17 cellular contexts compared by ENCODE assay signal in the genomic region with DNA sequence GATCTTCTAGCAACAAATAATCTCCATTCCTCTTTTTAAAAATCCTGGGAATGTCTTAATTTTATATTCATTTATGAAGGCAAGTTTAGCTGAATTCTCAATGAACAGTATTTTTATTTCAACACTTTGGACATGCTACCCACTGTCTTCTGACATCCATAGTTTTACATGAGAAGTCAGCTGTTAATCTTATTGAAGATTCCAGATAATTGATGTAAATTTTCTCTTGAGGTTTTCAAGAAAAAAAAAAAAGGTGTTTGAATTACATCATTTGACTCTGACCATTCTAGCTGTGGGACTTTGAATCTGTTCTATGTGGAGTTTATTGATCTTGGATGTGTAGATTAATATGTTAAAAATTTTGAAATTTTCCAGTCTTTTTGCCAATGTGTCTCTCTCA. TPM values are rescaled to one million over a fixed set of nuclear protein-coding genes. Genes with fewer than 3 reads are reported as not detected.
DNase-seq lines count a peak whose midpoint lies in the region; ATAC-seq and TF ChIP-seq lines count a peak whose summit lies in the region.
"Had no signal": no experiment of that assay in that cellular context is flagged by ENCODE, and none has a peak within 500 bp of the region (broad histone marks: within the 10 kb centered on the region; RNA-seq: fewer than 3 reads in every experiment).

No MANE protein-coding gene starts in this region.

- H2AFZ ChIP-seq in GM23338 (no peak overlapping the region), OCI-LY7 (ENCODE audit: low read length) (no peak overlapping the region)

- peaks cover 40% of the 10 kb centered on the region for H3K9me3 Mint-ChIP-seq in GM23338
- H3K9me3 Mint-ChIP-seq in stimulated activated memory B cell treated with anti-CD40 and anti-IgM and Interleukin-4, amounts not matched to agents 10 μg/mL and 1 μg/mL and 100 μg/mL, for 72 hours: peaks cover 13% of the 10 kb centered on the region

- peaks cover 5% of the 10 kb centered on the region; the same call in 1 of the 3 replicates for H3K4me1 Mint-ChIP-seq in GM23338
- no peaks in the 10 kb centered on the region for H3K4me1 Mint-ChIP-seq in stimulated activated memory B cell treated with anti-CD40 and anti-IgM and Interleukin-4, amounts not matched to agents 10 μg/mL and 1 μg/mL and 100 μg/mL, for 72 hours
- H3K4me1 Mint-ChIP-seq: CD14-positive monocyte, natural killer cell, T-helper 17 cell had no signal

- POLR2A ChIA-PET in OCI-LY7 (lab: Charles Lee): interaction anchor here (0.6 kb wide), 1 partner anchor 136 kb away, joined by 3 read pairs; no protein-coding TSS in a partner anchor

- H3K9me2 ChIP-seq in GM23338 (ENCODE audit: insufficient read depth) (no peaks in the 10 kb centered on the region), OCI-LY7 (ENCODE audit: insufficient read depth, low read length) (no peaks in the 10 kb centered on the region)

- ATAC-seq in GM23338 (no peak), HG03520 (IDR thresholded peaks at IDR 0.05; ENCODE audit: unreplicated experiment) (no peak), Right ventricle myocardium superior (ENCODE audit: poor library complexity) (no peak)
- ATAC-seq in stimulated activated memory B cell treated with anti-CD40 and anti-IgM and Interleukin-4, amounts not matched to agents 10 μg/mL and 1 μg/mL and 100 μg/mL, for 72 hours: no peak
- ATAC-seq: activated CD8-positive, alpha-beta T cell treated with anti-CD3 and anti-CD28 coated beads, Interleukin-2, amount 10 ng/mL, durations not matched to agents 7 days and 5 days; foreskin keratinocyte; natural killer cell; T-helper 17 cell had no signal

- no TSS peak for BruUV-seq in OCI-LY7 (replicated peaks; lab: Mats Ljungman, UMichigan)

- intact Hi-C loops in OCI-LY7 (cut with micrococcal nuclease; ENCODE audit: unreplicated experiment) (no loop called here), Right ventricle myocardium superior (cut with DNase I) (no loop called here)

- H3K36me3 ChIP-seq in GM23338 (ENCODE audit: insufficient read depth) (peaks cover 9% of the 10 kb centered on the region; the same call in 1 of the 2 replicates), OCI-LY7 (ENCODE audit: insufficient read depth, low read length) (no peaks in the 10 kb centered on the region)

- H3K4me2 ChIP-seq in GM23338 (no peak overlapping the region), OCI-LY7 (ENCODE audit: low read length) (no peak overlapping the region)

- no peak overlapping the region for H3K4me3 Mint-ChIP-seq in GM23338
- no peak overlapping the region for H3K4me3 Mint-ChIP-seq in stimulated activated memory B cell treated with anti-CD40 and anti-IgM and Interleukin-4, amounts not matched to agents 10 μg/mL and 1 μg/mL and 100 μg/mL, for 72 hours
- H3K4me3 Mint-ChIP-seq: activated CD8-positive, alpha-beta T cell treated with anti-CD3 and anti-CD28 coated beads, Interleukin-2, amount 10 ng/mL, durations not matched to agents 7 days and 5 days; activated naive CD4-positive, alpha-beta T cell treated with anti-CD3 and anti-CD28 coated beads for 36 hours; CD14-positive monocyte; natural killer cell; T-helper 17 cell had no signal

- H4K20me1 ChIP-seq in GM23338 (replicated peaks; ENCODE audit: insufficient read depth) (no peaks in the 10 kb centered on the region), OCI-LY7 (ENCODE audit: insufficient read depth, low read length) (no peaks in the 10 kb centered on the region)

- H3K27me3 Mint-ChIP-seq in GM23338 (ENCODE audit: insufficient read depth, low read depth, poor library complexity): no peaks in the 10 kb centered on the region
- H3K27me3 Mint-ChIP-seq in stimulated activated memory B cell treated with anti-CD40 and anti-IgM and Interleukin-4, amounts not matched to agents 10 μg/mL and 1 μg/mL and 100 μg/mL, for 72 hours: no peaks in the 10 kb centered on the region
- H3K27me3 Mint-ChIP-seq: T-helper 17 cell had no signal

- H3K27ac ChIP-seq in GM23338 (ENCODE audit: low read depth) (no peak overlapping the region), OCI-LY7 (ENCODE audit: low read depth, low read length, poor library complexity, severe bottlenecking) (no peak overlapping the region)
- H3K27ac ChIP-seq: foreskin keratinocyte had no signal

- H3K27me3 ChIP-seq in GM23338 (ENCODE audit: insufficient read depth): no peaks in the 10 kb centered on the region
- H3K27me3 ChIP-seq: foreskin keratinocyte had no signal

- peaks cover 39% of the 10 kb centered on the region for H3K36me3 Mint-ChIP-seq in GM23338 (ENCODE audit: low read depth)
- no peaks in the 10 kb centered on the region for H3K36me3 Mint-ChIP-seq in stimulated activated memory B cell treated with anti-CD40 and anti-IgM and Interleukin-4, amounts not matched to agents 10 μg/mL and 1 μg/mL and 100 μg/mL, for 72 hours
- H3K36me3 Mint-ChIP-seq: CD14-positive monocyte had no signal

- CTCF ChIA-PET in OCI-LY7 (lab: Charles Lee; ENCODE audit: unreplicated experiment): no interaction called here

- H3K79me2 ChIP-seq in GM23338 (replicated peaks; ENCODE audit: insufficient read depth): no peaks in the 10 kb centered on the region
- H3K79me2 ChIP-seq in OCI-LY7 (ENCODE audit: insufficient read depth, low read depth, low read length): no peaks in the 10 kb centered on the region

- H3K4me1 ChIP-seq in GM23338 (ENCODE audit: insufficient read depth): no peaks in the 10 kb centered on the region
- no peaks in the 10 kb centered on the region for H3K4me1 ChIP-seq in OCI-LY7 (ENCODE audit: insufficient read depth, low read length, poor library complexity, severe bottlenecking)
- H3K4me1 ChIP-seq: foreskin keratinocyte had no signal

- DNase-seq in ACHN (peak; percentile 39), GM23338 (ENCODE audit: low spot score) (peak; percentile 74), OCI-LY7 (ENCODE audit: low spot score) (peak; percentile 49), epithelial cell of esophagus (ENCODE audit: low read depth) (peak; percentile 15), Right ventricle myocardium superior (no peak), putamen (ENCODE audit: low spot score) (no peak)
- DNase-seq: activated CD8-positive, alpha-beta T cell treated with anti-CD3 and anti-CD28 coated beads, Interleukin-2, amount 10 ng/mL, durations not matched to agents 7 days and 5 days; activated naive CD4-positive, alpha-beta T cell treated with anti-CD3 and anti-CD28 coated beads for 36 hours; natural killer cell; NCI-H1048; T-helper 17 cell had no signal

- H3K9me3 ChIP-seq in OCI-LY7 (ENCODE audit: low read length): peaks cover 20% of the 10 kb centered on the region; the same call in 1 of the 2 replicates

- in situ Hi-C loops in ACHN (cut with HindIII; ENCODE audit: low pct_ligation_motif_present, low pct_unique_long_range_greater_than_20kb, low sequenced_read_pairs): no loop called here

- H3F3A ChIP-seq in GM23338 (replicated peaks; ENCODE audit: low read depth): no peaks in the 10 kb centered on the region

- TF ChIP-seq CTCF in GM23338 (conservative IDR thresholded peaks at IDR 0.05; ENCODE audit: low read depth in 2 of 2): no peak
- no peak for TF ChIP-seq CTCF in OCI-LY7 (conservative IDR thresholded peaks at IDR 0.05; ENCODE audit: low read length)
- no peak for TF ChIP-seq CTCF in epithelial cell of esophagus (IDR thresholded peaks at IDR 0.05; ENCODE audit: insufficient read depth, low read depth, low read length, missing control alignments)

- H3K27ac Mint-ChIP-seq in GM23338: no peak overlapping the region
- H3K27ac Mint-ChIP-seq in stimulated activated memory B cell treated with anti-CD40 and anti-IgM and Interleukin-4, amounts not matched to agents 10 μg/mL and 1 μg/mL and 100 μg/mL, for 72 hours: no peak overlapping the region
- H3K27ac Mint-ChIP-seq: activated CD8-positive, alpha-beta T cell treated with anti-CD3 and anti-CD28 coated beads, Interleukin-2, amount 10 ng/mL, durations not matched to agents 7 days and 5 days; activated naive CD4-positive, alpha-beta T cell treated with anti-CD3 and anti-CD28 coated beads for 36 hours; CD14-positive monocyte; natural killer cell; T-helper 17 cell had no signal

- H3K4me3 ChIP-seq in GM23338 (no peak overlapping the region), OCI-LY7 (ENCODE audit: low read depth, low read length, poor library complexity, severe bottlenecking) (no peak overlapping the region), epithelial cell of esophagus (ENCODE audit: low read length) (no peak overlapping the region)

TF ChIP-seq in GM23338, 12 proteins besides CTCF, POLR2A, EP300 and RAD21:
- TF ChIP-seq STAT1 (IDR thresholded peaks at IDR 0.05; ENCODE audit: unreplicated experiment) (no peak), EZH2 (IDR thresholded peaks at IDR 0.05; ENCODE audit: low read depth, unreplicated experiment) (no peak), ZNF331 (CRISPR knock-in tag; IDR thresholded peaks at IDR 0.05; ENCODE audit: low read depth) (no peak), EZH2phosphoT487 (IDR thresholded peaks at IDR 0.05; ENCODE audit: unreplicated experiment) (no peak), JUNB (IDR thresholded peaks at IDR 0.05; ENCODE audit: unreplicated experiment) (no peak), ZNF114 (CRISPR knock-in tag; IDR thresholded peaks at IDR 0.05) (no peak)
- TF ChIP-seq, protein P1, sequence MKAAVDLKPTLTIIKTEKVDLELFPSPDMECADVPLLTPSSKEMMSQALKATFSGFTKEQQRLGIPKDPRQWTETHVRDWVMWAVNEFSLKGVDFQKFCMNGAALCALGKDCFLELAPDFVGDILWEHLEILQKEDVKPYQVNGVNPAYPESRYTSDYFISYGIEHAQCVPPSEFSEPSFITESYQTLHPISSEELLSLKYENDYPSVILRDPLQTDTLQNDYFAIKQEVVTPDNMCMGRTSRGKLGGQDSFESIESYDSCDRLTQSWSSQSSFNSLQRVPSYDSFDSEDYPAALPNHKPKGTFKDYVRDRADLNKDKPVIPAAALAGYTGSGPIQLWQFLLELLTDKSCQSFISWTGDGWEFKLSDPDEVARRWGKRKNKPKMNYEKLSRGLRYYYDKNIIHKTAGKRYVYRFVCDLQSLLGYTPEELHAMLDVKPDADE (IDR thresholded peaks at IDR 0.05): no peak

RNA-seq across cellular contexts. Expression of a gene that starts 28.0 kb away (rescaled TPM):
- total RNA-seq in GM23338 (2014; rRNA removed; shearing (Covaris generic)): not detected in 2 replicates
- not detected in 2 replicates for polyA plus RNA-seq in GM23338 (2016; fragmentation: Nextera tagmentation; extraction: Ambion mirVana)
- not detected in 2 replicates for total RNA-seq in OCI-LY7 (2014; rRNA removed; shearing (Covaris generic))
- total RNA-seq in OCI-LY7 (2022) (not detected in 2 replicates), Right ventricle myocardium superior (not detected)
- total RNA-seq: activated CD8-positive, alpha-beta T cell treated with anti-CD3 and anti-CD28 coated beads, Interleukin-2, amount 10 ng/mL, durations not matched to agents 7 days and 5 days; activated naive CD4-positive, alpha-beta T cell treated with anti-CD3 and anti-CD28 coated beads for 36 hours; foreskin keratinocyte; kidney epithelial cell; natural killer cell; T-helper 17 cell; temporal lobe had no signal
- polyA plus RNA-seq: CD14-positive monocyte, foreskin keratinocyte had no signal

Comparison
In these comparisons a context has a peak if more than half of its experiments do, and no peak if none do; other contexts are left out.
1. DNase-seq: peak in ACHN (single experiment), GM23338 (single experiment), OCI-LY7 (single experiment) and epithelial cell of esophagus (single experiment); none in Right ventricle myocardium superior (single experiment) and putamen (single experiment).